ENCODE assay signal across 8 cellular contexts in the genomic region with DNA sequence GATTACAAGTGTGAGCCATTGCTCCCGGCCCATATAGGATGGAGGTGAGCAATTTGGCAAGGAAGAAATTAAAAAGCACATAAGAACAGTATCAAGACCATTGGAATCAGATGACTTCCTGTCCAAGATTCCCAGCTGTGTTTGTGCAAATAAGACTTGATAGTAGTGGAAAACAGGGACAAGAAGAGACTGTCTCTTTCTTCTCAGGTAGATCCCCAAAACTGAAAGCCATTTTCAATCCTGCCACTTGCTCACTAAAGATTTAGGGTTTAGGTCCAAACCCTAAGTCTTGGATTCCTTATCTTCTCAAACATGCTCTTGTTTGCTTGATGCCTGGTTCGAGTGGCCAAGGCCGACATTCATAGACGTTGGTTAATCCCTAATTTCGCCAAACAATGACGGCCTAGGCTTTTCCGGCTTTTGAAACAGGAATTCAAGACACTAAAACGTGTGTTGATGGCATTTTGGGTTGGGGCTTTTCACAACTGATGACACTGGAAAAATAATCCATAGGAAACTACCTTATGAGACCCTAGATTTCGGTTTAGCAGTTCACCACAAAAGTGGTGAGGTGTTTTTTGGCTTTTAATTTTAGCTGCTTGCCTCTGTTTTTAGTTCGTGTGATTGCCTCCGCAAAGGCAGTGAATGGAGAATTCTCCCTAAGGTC. TPM values are rescaled to one million over a fixed set of nuclear protein-coding genes. Genes with fewer than 3 reads are reported as not detected.
DNase-seq lines count a peak whose midpoint lies in the region; ATAC-seq, FAIRE-seq and TF ChIP-seq lines count a peak whose summit lies in the region.

No MANE protein-coding gene starts in this region.

- H2AFZ ChIP-seq in PC-9, result peak overlapping the region; percentile 77
- peak overlapping the region; percentile 40 for H2AFZ ChIP-seq in endothelial cell of umbilical vein (ENCODE audit: low read depth, low read length)
- H2AFZ ChIP-seq in parathyroid adenoma, result peak overlapping the region; percentile 59

- no peak for TF ChIP-seq CTCF in GM12864 (IDR thresholded peaks at IDR 0.05; ENCODE audit: low read depth, low read length, missing control alignments)
- TF ChIP-seq CTCF in PC-9 (conservative IDR thresholded peaks at IDR 0.05), result no peak
- no peak for TF ChIP-seq CTCF in endothelial cell of umbilical vein (IDR thresholded peaks at IDR 0.05; ENCODE audit: extremely low read depth in 1 of 2, insufficient read depth in 1 of 2, low read depth in 1 of 2, low read length in 2 of 2)
- TF ChIP-seq CTCF in parathyroid adenoma (IDR thresholded peaks at IDR 0.05), result no peak

- no peak for ATAC-seq in HG03159 (IDR thresholded peaks at IDR 0.05; ENCODE audit: unreplicated experiment)

- peaks cover 9% of the 10 kb centered on the region; the same call in 1 of the 2 replicates for H3K36me3 ChIP-seq in PC-9 (ENCODE audit: low read depth)
- no peaks in the 10 kb centered on the region for H3K36me3 ChIP-seq in endothelial cell of umbilical vein (ENCODE audit: control insufficient read depth in 2 of 2, extremely low read depth in 1 of 2, insufficient read depth in 2 of 2, low read length in 2 of 2)
- H3K36me3 ChIP-seq in parathyroid adenoma (ENCODE audit: control insufficient read depth, insufficient read depth, low read length), result no peaks in the 10 kb centered on the region

- H3K9me3 ChIP-seq in PC-9 (ENCODE audit: insufficient read depth, low read depth) (no peaks in the 10 kb centered on the region), endothelial cell of umbilical vein (replicated peaks; ENCODE audit: control insufficient read depth, insufficient read depth, low read length) (no peaks in the 10 kb centered on the region), parathyroid adenoma (ENCODE audit: control insufficient read depth, low read length) (no peaks in the 10 kb centered on the region)

- H3K9ac ChIP-seq in endothelial cell of umbilical vein (replicated peaks; ENCODE audit: extremely low read depth, insufficient read depth, low read length) (peak overlapping the region; percentile 25), parathyroid adenoma (no peak overlapping the region)

- peak overlapping the region; percentile 86 for H3K4me2 ChIP-seq in PC-9
- H3K4me2 ChIP-seq in endothelial cell of umbilical vein (ENCODE audit: insufficient read depth, low read length), result peak overlapping the region; percentile 74
- peak overlapping the region; percentile 73 for H3K4me2 ChIP-seq in parathyroid adenoma (ENCODE audit: low read length)

- H3K27ac ChIP-seq in PC-9 (peak overlapping the region; percentile 58), endothelial cell of umbilical vein (ENCODE audit: insufficient read depth, low read depth, low read length) (peak overlapping the region; percentile 28), parathyroid adenoma (peak overlapping the region; percentile 79)

- BruUV-seq in PC-9 (replicated peaks; lab: Mats Ljungman, UMichigan) (no TSS peak), endothelial cell of umbilical vein (replicated peaks; lab: Mats Ljungman, UMichigan) (no TSS peak)

- dilution Hi-C loops in endothelial cell of umbilical vein (cut with MboI; ENCODE audit: extremely low pct_ligation_motif_present, low sequenced_read_pairs), result no loop called here

- H4K20me1 ChIP-seq in PC-9 (ENCODE audit: insufficient read depth), result peaks cover 6% of the 10 kb centered on the region; the same call in 1 of the 2 replicates
- H4K20me1 ChIP-seq in endothelial cell of umbilical vein (replicated peaks; ENCODE audit: control insufficient read depth, extremely low read depth, insufficient read depth, low read length), result peaks cover 7% of the 10 kb centered on the region

- peak; percentile 54 for FAIRE-seq in endothelial cell of umbilical vein (lab: Jason Lieb, UNC)

- intact Hi-C loops in PC-9 (cut with micrococcal nuclease; ENCODE audit: unreplicated experiment), result loop anchor here (2.0 to 10.0 kb wide), 3 partner anchors 50 to 390 kb away; a partner anchor contains a TSS
- intact Hi-C loops in endothelial cell of umbilical vein (cut with micrococcal nuclease), result loop anchor here (2.0 to 10.0 kb wide), 2 partner anchors 52 to 200 kb away; a partner anchor contains a TSS

- peaks cover 39% of the 10 kb centered on the region for H3F3A ChIP-seq in PC-9 (ENCODE audit: insufficient read depth, low read depth)

- CTCF ChIA-PET in PC-9 (lab: Charles Lee) (interaction anchor here (0.6 kb wide), 1 partner anchor 291 kb away, joined by 9 read pairs; no protein-coding TSS in a partner anchor), endothelial cell of umbilical vein (lab: Charles Lee) (interaction anchor here (1.0 to 2.2 kb wide), 2 partner anchors 13 to 23 kb away, joined by 3 to 14 read pairs; a partner anchor contains a TSS)

- H3K27me3 ChIP-seq in PC-9 (ENCODE audit: insufficient read depth, low read depth) (no peaks in the 10 kb centered on the region), endothelial cell of umbilical vein (ENCODE audit: control insufficient read depth in 2 of 2, insufficient read depth in 2 of 2, low read length in 2 of 2) (no peaks in the 10 kb centered on the region), parathyroid adenoma (ENCODE audit: control insufficient read depth, insufficient read depth, low read length) (no peaks in the 10 kb centered on the region)

- DNase-seq in GM12864 (ENCODE audit: low read depth) (no peak), PC-9 (no peak), endothelial cell of umbilical vein (ENCODE audit: low read depth, low spot score) (peak; percentile 16), GDM1 (lab: John Stamatoyannopoulos, UW) (no peak), NCI-H1048 (lab: John Stamatoyannopoulos, UW) (no peak)
- no peak for DNase-seq in activated CD4-positive, CD25-positive, alpha-beta regulatory T cell treated with anti-CD3 and anti-CD28 coated beads, Interleukin-2, amount 50 U/mL, for 72 hours

- POLR2A ChIA-PET in PC-9 (lab: Charles Lee; ENCODE audit: unreplicated experiment), result interaction anchor here (0.5 kb wide), 1 partner anchor 860 kb away, joined by 3 read pairs; a partner anchor contains a TSS
- POLR2A ChIA-PET in endothelial cell of umbilical vein (lab: Charles Lee), result no interaction called here

- H3K4me3 ChIP-seq in GM12864 (ENCODE audit: low read depth, low read length) (peak overlapping the region; percentile 47), PC-9 (peak overlapping the region; percentile 51), endothelial cell of umbilical vein (replicated peaks in 1 of 3; ENCODE audit: insufficient read depth in 1 of 3, low read depth in 1 of 3, low read length in 3 of 3) (peak overlapping the region in 2 of 3 experiments; percentile 6 to 42), parathyroid adenoma (ENCODE audit: low read depth, low read length) (peak overlapping the region; percentile 73)

- H3K4me1 ChIP-seq in PC-9 (replicated peaks; ENCODE audit: insufficient read depth) (peaks cover 38% of the 10 kb centered on the region), endothelial cell of umbilical vein (ENCODE audit: control insufficient read depth, extremely low read depth, insufficient read depth, low read length) (peaks cover 33% of the 10 kb centered on the region), parathyroid adenoma (peaks cover 5% of the 10 kb centered on the region)

- no peak for TF ChIP-seq POLR2A in endothelial cell of umbilical vein (IDR thresholded peaks at IDR 0.05; ENCODE audit: low read depth, low read length)

- H3K9me2 ChIP-seq in PC-9 (ENCODE audit: insufficient read depth), result no peaks in the 10 kb centered on the region

- H3K79me2 ChIP-seq in PC-9 (ENCODE audit: low read depth) (peaks cover 46% of the 10 kb centered on the region), endothelial cell of umbilical vein (ENCODE audit: control insufficient read depth, insufficient read depth, low read length) (peaks cover 44% of the 10 kb centered on the region), parathyroid adenoma (peaks cover 23% of the 10 kb centered on the region)

- no peaks in the 10 kb centered on the region for H3K9me1 ChIP-seq in endothelial cell of umbilical vein (replicated peaks; ENCODE audit: control insufficient read depth, extremely low read depth, insufficient read depth, low read length)

RNA-seq across cellular contexts. Expression of a gene that starts 1.0 kb away (rescaled TPM):
- total RNA-seq in PC-9 (2021), result 79.3 and 94.7 TPM in 2 replicates
- total RNA-seq in endothelial cell of umbilical vein, result 43.9 and 50.3 TPM in 2 replicates
- polyA plus RNA-seq in endothelial cell of umbilical vein, result 27.1 and 29.8 TPM in 2 replicates
- 19.4 and 22.0 TPM in 2 replicates for polyA plus RNA-seq in endothelial cell of umbilical vein (2011; cell fraction: cytosol; rRNA removed)
- polyA plus RNA-seq in endothelial cell of umbilical vein (2011; cell fraction: nucleus; rRNA removed), result 112 and 116 TPM in 2 replicates
- 16.2 and 19.8 TPM in 2 replicates for polyA plus RNA-seq in endothelial cell of umbilical vein (2012)
- 67.6 and 83.0 TPM in 2 replicates for polyA minus RNA-seq in endothelial cell of umbilical vein
- 20.6 TPM for polyA minus RNA-seq in endothelial cell of umbilical vein (2011; cell fraction: cytosol; rRNA and poly(A)+ RNA removed)
- 79.7 and 80.7 TPM in 2 replicates for polyA minus RNA-seq in endothelial cell of umbilical vein (2011; cell fraction: nucleus; rRNA and poly(A)+ RNA removed)

RNA-seq across cellular contexts. Expression of a gene that starts 4.0 kb away (rescaled TPM):
- total RNA-seq in PC-9 (2021), result 102 and 110 TPM in 2 replicates
- 64.9 and 73.1 TPM in 2 replicates for total RNA-seq in endothelial cell of umbilical vein
- 57.2 and 61.7 TPM in 2 replicates for polyA plus RNA-seq in endothelial cell of umbilical vein
- polyA plus RNA-seq in endothelial cell of umbilical vein (2011; cell fraction: cytosol; rRNA removed), result 60.4 and 64.8 TPM in 2 replicates
- polyA plus RNA-seq in endothelial cell of umbilical vein (2011; cell fraction: nucleus; rRNA removed), result 48.7 and 58.5 TPM in 2 replicates
- 49.1 and 54.9 TPM in 2 replicates for polyA plus RNA-seq in endothelial cell of umbilical vein (2012)
- 54.6 and 76.6 TPM in 2 replicates for polyA minus RNA-seq in endothelial cell of umbilical vein
- 37.7 TPM for polyA minus RNA-seq in endothelial cell of umbilical vein (2011; cell fraction: cytosol; rRNA and poly(A)+ RNA removed)
- 22.1 and 25.3 TPM in 2 replicates for polyA minus RNA-seq in endothelial cell of umbilical vein (2011; cell fraction: nucleus; rRNA and poly(A)+ RNA removed)

RNA-seq across cellular contexts. Expression of a gene that starts 22.9 kb away (rescaled TPM):
- total RNA-seq in PC-9 (2021), result 106 and 120 TPM in 2 replicates
- 98.6 and 98.8 TPM in 2 replicates for total RNA-seq in endothelial cell of umbilical vein
- polyA plus RNA-seq in endothelial cell of umbilical vein, result 51.8 and 62.3 TPM in 2 replicates
- polyA plus RNA-seq in endothelial cell of umbilical vein (2011; cell fraction: cytosol; rRNA removed), result 45.5 and 48.2 TPM in 2 replicates
- polyA plus RNA-seq in endothelial cell of umbilical vein (2011; cell fraction: nucleus; rRNA removed), result 16.7 and 24.4 TPM in 2 replicates
- polyA plus RNA-seq in endothelial cell of umbilical vein (2012), result 56.4 and 73.8 TPM in 2 replicates
- 41.3 and 48.4 TPM in 2 replicates for polyA minus RNA-seq in endothelial cell of umbilical vein
- polyA minus RNA-seq in endothelial cell of umbilical vein (2011; cell fraction: cytosol; rRNA and poly(A)+ RNA removed), result 30.2 TPM
- 9.2 and 10.0 TPM in 2 replicates for polyA minus RNA-seq in endothelial cell of umbilical vein (2011; cell fraction: nucleus; rRNA and poly(A)+ RNA removed)

RNA-seq across cellular contexts. Expression of a gene that starts 48.3 kb away (rescaled TPM):
- 58.9 and 61.8 TPM in 2 replicates for total RNA-seq in PC-9 (2021)
- 34.4 and 37.0 TPM in 2 replicates for total RNA-seq in endothelial cell of umbilical vein
- polyA plus RNA-seq in endothelial cell of umbilical vein, result 38.9 and 41.8 TPM in 2 replicates
- polyA plus RNA-seq in endothelial cell of umbilical vein (2011; cell fraction: cytosol; rRNA removed), result 46.8 and 48.9 TPM in 2 replicates
- polyA plus RNA-seq in endothelial cell of umbilical vein (2011; cell fraction: nucleus; rRNA removed), result 27.6 and 28.0 TPM in 2 replicates
- 36.1 and 38.9 TPM in 2 replicates for polyA plus RNA-seq in endothelial cell of umbilical vein (2012)
- 19.7 and 35.7 TPM in 2 replicates for polyA minus RNA-seq in endothelial cell of umbilical vein
- 5.5 TPM for polyA minus RNA-seq in endothelial cell of umbilical vein (2011; cell fraction: cytosol; rRNA and poly(A)+ RNA removed)
- polyA minus RNA-seq in endothelial cell of umbilical vein (2011; cell fraction: nucleus; rRNA and poly(A)+ RNA removed), result 7.9 and 8.2 TPM in 2 replicates

RNA-seq across cellular contexts. Expression of a gene that starts 48.5 kb away (rescaled TPM):
- 8.8 and 9.8 TPM in 2 replicates for total RNA-seq in PC-9 (2021)
- 1.4 and 1.9 TPM in 2 replicates for total RNA-seq in endothelial cell of umbilical vein
- polyA plus RNA-seq in endothelial cell of umbilical vein, result 0.49 and 0.58 TPM in 2 replicates
- 0.28 and 0.40 TPM in 2 replicates for polyA plus RNA-seq in endothelial cell of umbilical vein (2011; cell fraction: cytosol; rRNA removed)
- 8.3 and 8.7 TPM in 2 replicates for polyA plus RNA-seq in endothelial cell of umbilical vein (2011; cell fraction: nucleus; rRNA removed)
- polyA plus RNA-seq in endothelial cell of umbilical vein (2012), result 0.53 and 0.87 TPM in 2 replicates
- 0.75 and 3.9 TPM in 2 replicates for polyA minus RNA-seq in endothelial cell of umbilical vein
- polyA minus RNA-seq in endothelial cell of umbilical vein (2011; cell fraction: cytosol; rRNA and poly(A)+ RNA removed), result 1.8 TPM
- 4.2 and 6.5 TPM in 2 replicates for polyA minus RNA-seq in endothelial cell of umbilical vein (2011; cell fraction: nucleus; rRNA and poly(A)+ RNA removed)

Comparison
In these comparisons a context has a peak if more than half of its experiments do, and no peak if none do; other contexts are left out.
1. H3K27ac ChIP-seq: peak in every context shown above with its lines; median percentile 79 in parathyroid adenoma; 58 in PC-9; 28 in endothelial cell of umbilical vein.